11 cellular contexts compared by ENCODE assay signal in the genomic region with DNA sequence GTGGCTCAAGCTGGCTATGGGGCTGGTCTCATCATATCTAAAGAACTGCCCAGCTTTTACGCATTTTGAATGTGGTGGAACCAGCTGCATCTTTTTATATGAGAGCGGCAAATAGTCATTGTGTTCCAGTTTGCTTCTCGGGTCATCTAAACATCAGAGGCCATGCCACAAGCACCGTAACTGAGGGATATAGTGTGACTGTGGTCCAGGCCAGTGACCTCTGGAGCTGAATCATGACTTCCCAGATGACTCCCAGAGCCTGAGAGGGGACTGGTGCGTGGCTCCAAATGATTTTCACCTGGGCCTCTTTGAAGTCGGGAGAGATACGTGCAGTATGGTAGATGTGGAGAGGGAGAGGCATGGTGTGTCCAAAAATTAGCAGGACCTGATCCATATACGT.
DNase-seq lines count a peak whose midpoint lies in the region; ATAC-seq, FAIRE-seq and TF ChIP-seq lines count a peak whose summit lies in the region.
"Had no signal": no experiment of that assay in that cellular context is flagged by ENCODE, and none has a peak within 500 bp of the region (broad histone marks: within the 10 kb centered on the region; RNA-seq: fewer than 3 reads in every experiment).

No MANE protein-coding gene starts in this region.

- ATAC-seq in left lobe of liver (peak; percentile 22), gastrocnemius medialis (peak in 1 of 2 donors; percentile 26)
- ATAC-seq in naive thymus-derived CD4-positive, alpha-beta T cell, result no peak
- ATAC-seq: activated CD8-positive, alpha-beta T cell treated with anti-CD3 and anti-CD28 coated beads, Interleukin-2, amount 10 ng/mL, durations not matched to agents 7 days and 5 days had no signal

- peak overlapping the region; percentile 87 for H3K27ac Mint-ChIP-seq in astrocyte (ENCODE audit: unreplicated experiment)
- H3K27ac Mint-ChIP-seq in CD8-positive, alpha-beta memory T cell, result no peak overlapping the region
- H3K27ac Mint-ChIP-seq in naive thymus-derived CD4-positive, alpha-beta T cell, result peak overlapping the region in 1 of 9 donors; percentile 22
- H3K27ac Mint-ChIP-seq: activated CD8-positive, alpha-beta T cell treated with anti-CD3 and anti-CD28 coated beads, Interleukin-2, amount 10 ng/mL, durations not matched to agents 7 days and 5 days had no signal

- H3K27me3 ChIP-seq in astrocyte (ENCODE audit: insufficient read depth, low read length), result no peaks in the 10 kb centered on the region
- no peaks in the 10 kb centered on the region for H3K27me3 ChIP-seq in gastrocnemius medialis
- no peaks in the 10 kb centered on the region for H3K27me3 ChIP-seq in CD8-positive, alpha-beta memory T cell (ENCODE audit: insufficient read depth, low read length, poor library complexity, severe bottlenecking)
- H3K27me3 ChIP-seq in naive thymus-derived CD4-positive, alpha-beta T cell (ENCODE audit: control insufficient read depth in 2 of 2, insufficient read depth in 2 of 2, low read length in 2 of 2), result no peaks in the 10 kb centered on the region

- peaks cover 2% of the 10 kb centered on the region for H3K9me3 Mint-ChIP-seq in astrocyte (ENCODE audit: unreplicated experiment)
- no peaks in the 10 kb centered on the region for H3K9me3 Mint-ChIP-seq in CD8-positive, alpha-beta memory T cell
- peaks cover 0 to under 1% (median 0%) of the 10 kb centered on the region in 11 donors for H3K9me3 Mint-ChIP-seq in naive thymus-derived CD4-positive, alpha-beta T cell

- CTCF ChIA-PET in CD8-positive, alpha-beta memory T cell (lab: Charles Lee), result no interaction called here
- CTCF ChIA-PET in naive thymus-derived CD4-positive, alpha-beta T cell (lab: Charles Lee), result interaction anchor here (0.5 kb wide), 1 partner anchor 41 kb away, joined by 3 read pairs; no protein-coding TSS in a partner anchor

- H3K9me3 ChIP-seq in astrocyte (ENCODE audit: insufficient read depth, low read depth, low read length), result no peaks in the 10 kb centered on the region
- no peaks in the 10 kb centered on the region for H3K9me3 ChIP-seq in gastrocnemius medialis
- no peaks in the 10 kb centered on the region for H3K9me3 ChIP-seq in CD8-positive, alpha-beta memory T cell (ENCODE audit: low read length)
- no peaks in the 10 kb centered on the region for H3K9me3 ChIP-seq in naive thymus-derived CD4-positive, alpha-beta T cell (ENCODE audit: control insufficient read depth in 2 of 3, low read length in 3 of 3)

- in situ Hi-C loops in gastrocnemius medialis (cut with MboI; ENCODE audit: low sequenced_read_pairs in 4 of 4), result no loop called here

- H3K36me3 ChIP-seq in astrocyte (ENCODE audit: insufficient read depth, low read length) (peaks cover 4% of the 10 kb centered on the region), gastrocnemius medialis (no peaks in the 10 kb centered on the region)
- H3K36me3 ChIP-seq in CD8-positive, alpha-beta memory T cell (ENCODE audit: insufficient read depth, low read length), result no peaks in the 10 kb centered on the region
- H3K36me3 ChIP-seq in naive thymus-derived CD4-positive, alpha-beta T cell (ENCODE audit: control insufficient read depth in 2 of 3, insufficient read depth in 3 of 3, low read length in 3 of 3), result no peaks in the 10 kb centered on the region

- H3K36me3 Mint-ChIP-seq in astrocyte (ENCODE audit: low read depth, unreplicated experiment), result peaks cover 17% of the 10 kb centered on the region
- no peaks in the 10 kb centered on the region for H3K36me3 Mint-ChIP-seq in CD8-positive, alpha-beta memory T cell
- H3K36me3 Mint-ChIP-seq in naive thymus-derived CD4-positive, alpha-beta T cell, result no peaks in the 10 kb centered on the region

- DNase-seq in HCEC 1CT (peak; percentile 32), astrocyte (ENCODE audit: low read depth) (peak; percentile 37), left lobe of liver (ENCODE audit: low spot score) (no peak), gastrocnemius medialis (peak in 1 of 2 donors; percentile 54), mucosa of gallbladder (ENCODE audit: low spot score) (no peak), NOMO-1 (lab: John Stamatoyannopoulos, UW; ENCODE audit: unreplicated experiment in 2 of 2) (no peak)
- DNase-seq in CD8-positive, alpha-beta memory T cell, result no peak
- DNase-seq in naive thymus-derived CD4-positive, alpha-beta T cell, result no peak
- DNase-seq: activated CD8-positive, alpha-beta T cell treated with anti-CD3 and anti-CD28 coated beads, Interleukin-2, amount 10 ng/mL, durations not matched to agents 7 days and 5 days; activated naive CD4-positive, alpha-beta T cell treated with Interleukin-2 at 50 U/mL for 16 hours; NCI-H2029 had no signal

- POLR2A ChIA-PET in CD8-positive, alpha-beta memory T cell (lab: Charles Lee), result no interaction called here
- POLR2A ChIA-PET in naive thymus-derived CD4-positive, alpha-beta T cell (lab: Charles Lee), result interaction anchor here (0.9 kb wide), 1 partner anchor 254 kb away, joined by 7 read pairs; no protein-coding TSS in a partner anchor

- H3K4me3 Mint-ChIP-seq in astrocyte (ENCODE audit: unreplicated experiment), result no peak overlapping the region
- H3K4me3 Mint-ChIP-seq in CD8-positive, alpha-beta memory T cell, result no peak overlapping the region
- no peak overlapping the region for H3K4me3 Mint-ChIP-seq in naive thymus-derived CD4-positive, alpha-beta T cell
- H3K4me3 Mint-ChIP-seq: activated CD8-positive, alpha-beta T cell treated with anti-CD3 and anti-CD28 coated beads, Interleukin-2, amount 10 ng/mL, durations not matched to agents 7 days and 5 days had no signal

- H3K27me3 Mint-ChIP-seq in astrocyte (ENCODE audit: low read depth, unreplicated experiment), result no peaks in the 10 kb centered on the region
- H3K27me3 Mint-ChIP-seq in CD8-positive, alpha-beta memory T cell, result peaks cover 3 to 10% of the 10 kb centered on the region in 2 donors
- peaks cover 0 to 11% (median 0%) of the 10 kb centered on the region in 5 donors for H3K27me3 Mint-ChIP-seq in naive thymus-derived CD4-positive, alpha-beta T cell

- H3K4me1 ChIP-seq in astrocyte (ENCODE audit: insufficient read depth, low read length) (peaks cover 33% of the 10 kb centered on the region), gastrocnemius medialis (peaks cover 72 to 79% of the 10 kb centered on the region in 2 donors)
- H3K4me1 ChIP-seq in CD8-positive, alpha-beta memory T cell (ENCODE audit: insufficient read depth, low read length), result peaks cover 37% of the 10 kb centered on the region
- H3K4me1 ChIP-seq in naive thymus-derived CD4-positive, alpha-beta T cell (ENCODE audit: control insufficient read depth in 2 of 2, insufficient read depth in 2 of 2, low read length in 2 of 2), result peaks cover 0 to 44% of the 10 kb centered on the region in 2 donors

- H2AFZ ChIP-seq in astrocyte (ENCODE audit: low read depth, low read length), result no peak overlapping the region

- FAIRE-seq in astrocyte (lab: Jason Lieb, UNC), result no peak

- peaks cover 42% of the 10 kb centered on the region for H3K4me1 Mint-ChIP-seq in astrocyte (ENCODE audit: low read depth, unreplicated experiment)
- peaks cover 13 to 18% (median 16%) of the 10 kb centered on the region in 3 donors for H3K4me1 Mint-ChIP-seq in CD8-positive, alpha-beta memory T cell
- peaks cover 12 to 76% (median 60%) of the 10 kb centered on the region in 7 donors for H3K4me1 Mint-ChIP-seq in naive thymus-derived CD4-positive, alpha-beta T cell

- TF ChIP-seq CTCF in astrocyte (IDR thresholded peaks at IDR 0.05; ENCODE audit: insufficient read depth, low read depth, low read length), result no peak
- no peak for TF ChIP-seq CTCF in gastrocnemius medialis (IDR thresholded peaks at IDR 0.05 in 4 of 5, conservative IDR thresholded peaks at IDR 0.05 in 1 of 5)

- intact Hi-C loops in gastrocnemius medialis (cut with DNase I; ENCODE audit: low total_unique reads), result loop anchor here (10.0 kb wide), 2 partner anchors 550 to 690 kb away; partner anchors contain the start of gene NARS1
- intact Hi-C loops in naive thymus-derived CD4-positive, alpha-beta T cell (cut with micrococcal nuclease), result no loop called here

- peak overlapping the region; percentile 48 for H3K9ac ChIP-seq in astrocyte (ENCODE audit: low read length)

- H3K27ac ChIP-seq in astrocyte (ENCODE audit: low read depth, low read length), result peak overlapping the region; percentile 66
- H3K27ac ChIP-seq in gastrocnemius medialis, result peak overlapping the region; percentile 77 to 91 (median 80)
- no peak overlapping the region for H3K27ac ChIP-seq in CD8-positive, alpha-beta memory T cell (ENCODE audit: low read depth, low read length)
- no peak overlapping the region for H3K27ac ChIP-seq in naive thymus-derived CD4-positive, alpha-beta T cell (ENCODE audit: low read depth, low read length)

- peaks cover 74% of the 10 kb centered on the region for H4K20me1 ChIP-seq in astrocyte (ENCODE audit: insufficient read depth, low read length)

- no peak for TF ChIP-seq POLR2A in gastrocnemius medialis (IDR thresholded peaks at IDR 0.05)

- peak overlapping the region; percentile 64 for H3K4me2 ChIP-seq in astrocyte (ENCODE audit: low read length)

- H3K79me2 ChIP-seq in astrocyte (ENCODE audit: insufficient read depth, low read length), result peaks cover 46% of the 10 kb centered on the region

- H3K4me3 ChIP-seq in astrocyte (ENCODE audit: insufficient read depth, low read depth, low read length) (no peak overlapping the region), gastrocnemius medialis (peak overlapping the region in 2 of 4 donors; percentile 13 to 22)
- no peak overlapping the region for H3K4me3 ChIP-seq in CD8-positive, alpha-beta memory T cell (ENCODE audit: low read length)
- H3K4me3 ChIP-seq in naive thymus-derived CD4-positive, alpha-beta T cell (ENCODE audit: low read length), result no peak overlapping the region

Comparison
In these comparisons a context has a peak if more than half of its experiments do, and no peak if none do; other contexts are left out.
1. DNase-seq: peak in HCEC 1CT (single experiment) and astrocyte (single experiment); none in left lobe of liver (single experiment), CD8-positive, alpha-beta memory T cell (0 of 5), mucosa of gallbladder (single experiment), naive thymus-derived CD4-positive, alpha-beta T cell (0 of 9) and NOMO-1 (0 of 2).
2. H3K27ac ChIP-seq: peak in astrocyte (single experiment) and gastrocnemius medialis (4 of 4); none in CD8-positive, alpha-beta memory T cell (single experiment) and naive thymus-derived CD4-positive, alpha-beta T cell (single experiment).